ENCODE assay signal across 1 cellular context in genomic region chr12:124471828-124472227, GRCh38.
A peak's percentile ranks its signal among the peaks of the same experiment; 100 is the strongest.
TF ChIP-seq lines count a peak whose summit lies in the region.

No MANE protein-coding gene starts in this region.

TF ChIP-seq in K562, 482 proteins besides CTCF, POLR2A, EP300 and RAD21:
- peak; percentile 91 for TF ChIP-seq ZBTB40 (IDR thresholded peaks at IDR 0.05)
- peak; percentile 88 for TF ChIP-seq ZBTB40 (CRISPR knock-in tag; IDR thresholded peaks at IDR 0.05)
- no peak for TF ChIP-seq MITF (IDR thresholded peaks at IDR 0.05)
